ENCODE assay signal across 12 cellular contexts in genomic region chr2:15733867-15734765, GRCh38.
A peak's percentile ranks its signal among the peaks of the same experiment; 100 is the strongest.
DNase-seq lines count a peak whose midpoint lies in the region; ATAC-seq and TF ChIP-seq lines count a peak whose summit lies in the region.
"Had no signal": no experiment of that assay in that cellular context is flagged by ENCODE, and none has a peak within 500 bp of the region (broad histone marks: within the 10 kb centered on the region; RNA-seq: fewer than 3 reads in every experiment).

No MANE protein-coding gene starts in this region.

- no peak overlapping the region for H3K14ac ChIP-seq in IMR-90 (replicated peaks; ENCODE audit: low read depth, low read length)
- H3K14ac ChIP-seq in trophoblast cell (ENCODE audit: low read length): no peak overlapping the region

- H2AFZ ChIP-seq in IMR-90 (replicated peaks; ENCODE audit: low read length, poor library complexity) (no peak overlapping the region), trophoblast cell (ENCODE audit: insufficient read depth, low read length, poor library complexity) (no peak overlapping the region)
- H2AFZ ChIP-seq: PC-9 had no signal

- H2AK9ac ChIP-seq in IMR-90 (replicated peaks; ENCODE audit: low read depth, low read length, poor library complexity): no peak overlapping the region

- POLR2A ChIA-PET in IMR-90 (lab: Charles Lee; ENCODE audit: unreplicated experiment): no interaction called here

- TF ChIP-seq RAD21 in IMR-90 (IDR thresholded peaks at IDR 0.05; ENCODE audit: low read length): no peak

- H4K91ac ChIP-seq in IMR-90 (ENCODE audit: insufficient read depth, low read depth, low read length) (no peak overlapping the region), trophoblast cell (ENCODE audit: low read depth, low read length) (no peak overlapping the region)

- no peak overlapping the region for H3K4ac ChIP-seq in IMR-90 (ENCODE audit: low read depth, low read length)
- H3K4ac ChIP-seq in trophoblast cell (ENCODE audit: low read depth, low read length): no peak overlapping the region

- peak overlapping the region; percentile 2; the same call in 1 of the 2 replicates for H3K4me2 ChIP-seq in IMR-90 (ENCODE audit: low read depth, low read length)
- H3K4me2 ChIP-seq in trophoblast cell (ENCODE audit: low read length): no peak overlapping the region
- H3K4me2 ChIP-seq: PC-9 had no signal

- no peak overlapping the region for H4K12ac ChIP-seq in trophoblast cell (ENCODE audit: low read depth, low read length)

- no peak overlapping the region for H4K5ac ChIP-seq in IMR-90 (ENCODE audit: low read depth, low read length)

- no peaks in the 10 kb centered on the region for H3K9me1 ChIP-seq in IMR-90 (ENCODE audit: insufficient read depth, low read length)

- no peaks in the 10 kb centered on the region for H4K20me1 ChIP-seq in IMR-90 (ENCODE audit: insufficient read depth, low read length)

- no peaks in the 10 kb centered on the region for H3K79me1 ChIP-seq in IMR-90 (ENCODE audit: low read depth in 1 of 2, low read length in 2 of 2)
- no peaks in the 10 kb centered on the region for H3K79me1 ChIP-seq in trophoblast cell (ENCODE audit: low read length)

- dilution Hi-C loops in IMR-90 (cut with HindIII; ENCODE audit: low sequenced_read_pairs, unreplicated experiment): no loop called here

- no peak overlapping the region for H2BK5ac ChIP-seq in IMR-90 (ENCODE audit: low read depth, low read length, poor library complexity, severe bottlenecking)
- H2BK5ac ChIP-seq in trophoblast cell (ENCODE audit: low read depth, low read length, poor library complexity): no peak overlapping the region

- DNase-seq in IMR-90 (peak; percentile 6), brain microvascular endothelial cell (peak; percentile 18), hippocampal formation (lab: John Stamatoyannopoulos, UW) (peak; percentile 3 to 47), superior temporal gyrus (ENCODE audit: extremely low spot score) (peak; percentile 72), trophoblast cell (no peak)
- DNase-seq in stimulated activated CD8-positive, alpha-beta memory T cell treated with anti-CD3 and anti-CD28 coated beads, Interleukin-4, amount 100 ng/mL, for 48 hours: no peak
- DNase-seq: activated CD4-positive, CD25-positive, alpha-beta regulatory T cell; GOT3; NCI-H1092 treated with DMSO at 0.1 percent for 48 hours; small intestine had no signal

- H3K79me2 ChIP-seq in trophoblast cell (ENCODE audit: control insufficient read depth, insufficient read depth, low read length, poor library complexity): no peaks in the 10 kb centered on the region

- H3K23ac ChIP-seq in IMR-90 (ENCODE audit: low read depth, low read length): no peak overlapping the region
- H3K23ac ChIP-seq in trophoblast cell (ENCODE audit: low read length): no peak overlapping the region

- H2BK15ac ChIP-seq in IMR-90 (ENCODE audit: low read depth, low read length): no peak overlapping the region

- H3K27ac ChIP-seq in IMR-90 (ENCODE audit: insufficient read depth, low read length): no peak overlapping the region
- H3K27ac ChIP-seq in brain microvascular endothelial cell: no peak overlapping the region
- H3K27ac ChIP-seq in trophoblast cell (ENCODE audit: low read depth, low read length): no peak overlapping the region
- H3K27ac ChIP-seq: PC-9 had no signal

- H3K56ac ChIP-seq in IMR-90 (ENCODE audit: extremely low read depth, insufficient read depth, low read length): no peak overlapping the region

- H3K9me3 ChIP-seq in IMR-90 (ENCODE audit: control insufficient read depth, insufficient read depth, low read length) (no peaks in the 10 kb centered on the region), trophoblast cell (ENCODE audit: insufficient read depth, low read depth, low read length) (no peaks in the 10 kb centered on the region)

- H2AK5ac ChIP-seq in IMR-90 (ENCODE audit: low read depth, low read length) (no peak overlapping the region), trophoblast cell (ENCODE audit: low read length) (no peak overlapping the region)

- TF ChIP-seq CTCF in IMR-90 (conservative IDR thresholded peaks at IDR 0.05; ENCODE audit: low read depth, low read length): no peak
- no peak for TF ChIP-seq CTCF in brain microvascular endothelial cell (IDR thresholded peaks at IDR 0.05; ENCODE audit: low read depth, low read length, missing control alignments)

- H2BK120ac ChIP-seq in IMR-90 (ENCODE audit: low read depth, low read length) (no peak overlapping the region), trophoblast cell (ENCODE audit: insufficient read depth, low read length, poor library complexity) (no peak overlapping the region)

- H3K9ac ChIP-seq in IMR-90 (ENCODE audit: low read depth, low read length) (no peak overlapping the region), trophoblast cell (ENCODE audit: low read length) (no peak overlapping the region)

- in situ Hi-C loops in IMR-90 (cut with MboI; ENCODE audit: low sequenced_read_pairs): no loop called here
- in situ Hi-C loops in brain microvascular endothelial cell (cut with HindIII; ENCODE audit: low pct_ligation_motif_present, low sequenced_read_pairs): no loop called here

- H2BK20ac ChIP-seq in IMR-90 (ENCODE audit: low read depth, low read length): no peak overlapping the region

- H4K8ac ChIP-seq in IMR-90 (ENCODE audit: low read depth in 2 of 2, low read length in 2 of 2) (no peak overlapping the region), trophoblast cell (ENCODE audit: low read depth, low read length) (no peak overlapping the region)

- TF ChIP-seq POLR2A in IMR-90 (IDR thresholded peaks at IDR 0.05; ENCODE audit: low read depth, low read length): no peak

- CTCF ChIA-PET in IMR-90 (lab: Yijun Ruan, JAX): no interaction called here

- H3K18ac ChIP-seq in IMR-90 (ENCODE audit: low read depth, low read length) (no peak overlapping the region), trophoblast cell (ENCODE audit: low read length) (no peak overlapping the region)

- no peaks in the 10 kb centered on the region for H3K36me3 ChIP-seq in IMR-90 (ENCODE audit: control insufficient read depth, insufficient read depth, low read length)
- no peaks in the 10 kb centered on the region for H3K36me3 ChIP-seq in brain microvascular endothelial cell (replicated peaks)
- H3K36me3 ChIP-seq in trophoblast cell (ENCODE audit: control insufficient read depth in 1 of 2, insufficient read depth in 2 of 2, low read length in 2 of 2): no peaks in the 10 kb centered on the region

- no TSS peak for BruUV-seq in IMR-90 (replicated peaks; lab: Mats Ljungman, UMichigan)

- no peak overlapping the region for H2BK12ac ChIP-seq in trophoblast cell (ENCODE audit: low read length)

- H3K4me1 ChIP-seq in IMR-90 (ENCODE audit: control insufficient read depth, insufficient read depth, low read length) (peaks cover 2% of the 10 kb centered on the region; the same call in 1 of the 2 replicates), trophoblast cell (ENCODE audit: control insufficient read depth in 1 of 2, insufficient read depth in 2 of 2, low read length in 2 of 2) (peaks cover 10 to 17% of the 10 kb centered on the region in 2 experiments)

- intact Hi-C loops in IMR-90 (cut with micrococcal nuclease): loop anchor here (10.0 kb wide), 1 partner anchor 891 kb away; no protein-coding TSS in a partner anchor

- ATAC-seq in IMR-90 (ENCODE audit: low read depth) (peak; percentile 71), HG03045 (IDR thresholded peaks at IDR 0.05; ENCODE audit: unreplicated experiment) (no peak)

- H3K4me3 ChIP-seq in IMR-90 (ENCODE audit: insufficient read depth, low read depth, low read length) (no peak overlapping the region), brain microvascular endothelial cell (ENCODE audit: low read depth, low read length) (no peak overlapping the region), trophoblast cell (ENCODE audit: low read depth, low read length) (no peak overlapping the region)
- H3K4me3 ChIP-seq: PC-9 had no signal

- no CpG with 5 or more reads among the region's 11 CpGs for WGBS in IMR-90 (ENCODE audit: extremely low coverage in 2 of 2, insufficient read length in 1 of 2), 2 experiments
- no CpG with 5 or more reads among the region's 11 CpGs for WGBS in trophoblast cell (ENCODE audit: extremely low coverage, insufficient coverage, insufficient read length)

- H3K27me3 ChIP-seq in IMR-90 (ENCODE audit: control insufficient read depth, insufficient read depth, low read length) (peaks cover 19% of the 10 kb centered on the region), brain microvascular endothelial cell (replicated peaks) (peaks cover 11% of the 10 kb centered on the region), trophoblast cell (ENCODE audit: insufficient read depth, low read length) (no peaks in the 10 kb centered on the region)

TF ChIP-seq in IMR-90, 13 proteins besides CTCF, POLR2A, EP300 and RAD21:
- TF ChIP-seq MAZ (IDR thresholded peaks at IDR 0.05; ENCODE audit: borderline replicate concordance, low read depth, low read length): no peak
- no peak for TF ChIP-seq ELK1 (IDR thresholded peaks at IDR 0.05; ENCODE audit: borderline replicate concordance, low read depth, low read length)
- TF ChIP-seq RCOR1 (IDR thresholded peaks at IDR 0.05; ENCODE audit: insufficient replicate concordance, low read length): no peak
- TF ChIP-seq SMC3 (IDR thresholded peaks at IDR 0.05; ENCODE audit: low read depth, low read length): no peak
- TF ChIP-seq CEBPB (IDR thresholded peaks at IDR 0.05; ENCODE audit: low read depth, low read length): no peak
- TF ChIP-seq MAFK (IDR thresholded peaks at IDR 0.05; ENCODE audit: low read depth, low read length): no peak
- no peak for TF ChIP-seq RFX5 (IDR thresholded peaks at IDR 0.05; ENCODE audit: low read depth, low read length)
- no peak for TF ChIP-seq FOS (IDR thresholded peaks at IDR 0.05; ENCODE audit: low read depth, low read length)
- no peak for TF ChIP-seq BHLHE40 (IDR thresholded peaks at IDR 0.05; ENCODE audit: low read depth, low read length)
- TF ChIP-seq MXI1 (IDR thresholded peaks at IDR 0.05; ENCODE audit: borderline replicate concordance, low read depth, low read length): no peak
- TF ChIP-seq NFE2L2 (IDR thresholded peaks at IDR 0.05; ENCODE audit: low read depth, low read length): no peak
- TF ChIP-seq CHD1 (IDR thresholded peaks at IDR 0.05; ENCODE audit: low read depth, low read length): no peak

Comparison
In these comparisons a context has a peak if more than half of its experiments do, and no peak if none do; other contexts are left out.
1. DNase-seq: peak in IMR-90 (single experiment), brain microvascular endothelial cell (single experiment), hippocampal formation (2 of 2) and superior temporal gyrus (single experiment); none in trophoblast cell (0 of 2) and stimulated activated CD8-positive, alpha-beta memory T cell treated with anti-CD3 and anti-CD28 coated beads, Interleukin-4, amount 100 ng/mL, for 48 hours (single experiment).